ENCODE assay signal across 29 cellular contexts in the genomic region with DNA sequence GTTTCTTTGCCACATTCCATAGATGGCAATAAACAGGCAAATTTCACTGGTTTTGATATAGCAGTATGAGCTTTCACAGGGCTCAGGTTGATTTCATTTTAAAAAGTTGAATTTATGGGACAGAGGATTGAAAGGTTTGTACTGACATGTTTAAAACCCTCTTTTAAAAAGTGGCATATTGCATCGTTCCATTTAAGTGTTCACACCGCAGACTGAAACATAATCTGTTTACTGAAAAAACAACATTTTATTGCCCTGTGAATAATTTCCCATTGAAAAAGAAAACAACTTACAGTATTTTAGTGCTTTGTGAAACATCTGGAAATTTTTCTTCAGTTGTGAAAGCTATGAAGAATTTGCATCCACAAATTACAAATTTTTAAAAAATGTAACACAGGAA.
"Had no signal": no experiment of that assay in that cellular context is flagged by ENCODE, and none has a peak within 500 bp of the region (broad histone marks: within the 10 kb centered on the region; RNA-seq: fewer than 3 reads in every experiment).

No MANE protein-coding gene starts in this region.

- H3K4me1 Mint-ChIP-seq: activated B cell treated with CpG ODN at 0.5 μM for 24 hours; activated CD4-positive, alpha-beta memory T cell treated with anti-CD3 and anti-CD28 coated beads, Interleukin-2, amount 10 ng/mL, durations not matched to agents 7 days and 5 days; activated naive CD4-positive, alpha-beta T cell treated with anti-CD3 and anti-CD28 coated beads, Interleukin-2, amount 50 U/mL, for 24 hours; activated naive CD8-positive, alpha-beta T cell treated with anti-CD3 and anti-CD28 coated beads, Interleukin-2, amount 10 ng/mL, durations not matched to agents 7 days and 5 days had no signal

- H3K9me3 Mint-ChIP-seq: activated CD4-positive, alpha-beta memory T cell treated with anti-CD3 and anti-CD28 coated beads, Interleukin-2, amount 10 ng/mL, durations not matched to agents 7 days and 5 days; activated naive CD4-positive, alpha-beta T cell treated with anti-CD3 and anti-CD28 coated beads, Interleukin-2, amount 50 U/mL, for 24 hours; activated T-cell treated with anti-CD3 and anti-CD28 coated beads, Interleukin-2, amount 50 U/mL, for 24 hours had no signal

- DNase-seq: activated B cell treated with CpG ODN at 0.5 μM for 24 hours; activated CD4-positive, alpha-beta memory T cell treated with anti-CD3 and anti-CD28 coated beads, Interleukin-2, amount 10 ng/mL, durations not matched to agents 7 days and 5 days; activated CD4-positive, alpha-beta T cell treated with anti-CD3 and anti-CD28 coated beads for 48 hours; activated CD4-positive, CD25-positive, alpha-beta regulatory T cell treated with anti-CD3 and anti-CD28 coated beads, Interleukin-2, amount 50 U/mL, for 72 hours; activated gamma-delta T cell; activated naive CD4-positive, alpha-beta T cell treated with Interleukin-2 at 50 U/mL for 16 hours; activated naive CD8-positive, alpha-beta T cell treated with anti-CD3 and anti-CD28 coated beads, Interleukin-2, amount 10 ng/mL, durations not matched to agents 7 days and 5 days; activated T-cell treated with anti-CD3 and anti-CD28 coated beads, Interleukin-2, amount 50 U/mL, for 24 hours; amygdala; Karpas-422; KBM-7; MG63; NCI-H1092; NCI-H1436 treated with DMSO at 0.1 percent for 48 hours; NCI-H1694 treated with DMSO at 0.1 percent for 48 hours; NCI-H2029; NCI-H345; NCI-H524 treated with DMSO at 0.1 percent for 48 hours; RPMI8226; SIG-M5; T-helper 1 cell; T-helper 2 cell; T-helper 9 cell had no signal

- ATAC-seq: Panc1, SK-N-SH treated with all-trans-retinoic acid at 6 μM for 48 hours had no signal

- H3K4me3 Mint-ChIP-seq: activated B cell treated with CpG ODN at 0.5 μM for 24 hours; activated CD4-positive, alpha-beta memory T cell treated with anti-CD3 and anti-CD28 coated beads, Interleukin-2, amount 10 ng/mL, durations not matched to agents 7 days and 5 days; activated naive CD4-positive, alpha-beta T cell treated with anti-CD3 and anti-CD28 coated beads, Interleukin-2, amount 50 U/mL, for 24 hours; activated naive CD8-positive, alpha-beta T cell treated with anti-CD3 and anti-CD28 coated beads, Interleukin-2, amount 10 ng/mL, durations not matched to agents 7 days and 5 days; activated T-cell treated with anti-CD3 and anti-CD28 coated beads, Interleukin-2, amount 50 U/mL, for 24 hours had no signal

- H3K4me3 ChIP-seq: ascending aorta, breast epithelium, MG63 had no signal

- H3K36me3 Mint-ChIP-seq: activated naive CD4-positive, alpha-beta T cell treated with anti-CD3 and anti-CD28 coated beads, Interleukin-2, amount 50 U/mL, for 24 hours; activated naive CD8-positive, alpha-beta T cell treated with anti-CD3 and anti-CD28 coated beads, Interleukin-2, amount 10 ng/mL, durations not matched to agents 7 days and 5 days had no signal

- H3K27ac Mint-ChIP-seq: activated B cell treated with CpG ODN at 0.5 μM for 24 hours; activated CD4-positive, alpha-beta memory T cell treated with anti-CD3 and anti-CD28 coated beads, Interleukin-2, amount 10 ng/mL, durations not matched to agents 7 days and 5 days; activated naive CD4-positive, alpha-beta T cell treated with anti-CD3 and anti-CD28 coated beads, Interleukin-2, amount 50 U/mL, for 24 hours; activated naive CD8-positive, alpha-beta T cell treated with anti-CD3 and anti-CD28 coated beads, Interleukin-2, amount 10 ng/mL, durations not matched to agents 7 days and 5 days; activated T-cell treated with anti-CD3 and anti-CD28 coated beads, Interleukin-2, amount 50 U/mL, for 24 hours; activated T-helper 2 cell treated with anti-CD3 and anti-CD28 coated beads, Interferon-gamma antibody, Interleukin-2, Interleukin-4, amounts not matched to agents 10 μg/mL and 5 μg/mL and 100 μg/mL, durations not matched to agents 14 hours and 24 hours and 36 hours had no signal
